Comparison of ENCODE assay signal across 8 cellular contexts in the genomic region with DNA sequence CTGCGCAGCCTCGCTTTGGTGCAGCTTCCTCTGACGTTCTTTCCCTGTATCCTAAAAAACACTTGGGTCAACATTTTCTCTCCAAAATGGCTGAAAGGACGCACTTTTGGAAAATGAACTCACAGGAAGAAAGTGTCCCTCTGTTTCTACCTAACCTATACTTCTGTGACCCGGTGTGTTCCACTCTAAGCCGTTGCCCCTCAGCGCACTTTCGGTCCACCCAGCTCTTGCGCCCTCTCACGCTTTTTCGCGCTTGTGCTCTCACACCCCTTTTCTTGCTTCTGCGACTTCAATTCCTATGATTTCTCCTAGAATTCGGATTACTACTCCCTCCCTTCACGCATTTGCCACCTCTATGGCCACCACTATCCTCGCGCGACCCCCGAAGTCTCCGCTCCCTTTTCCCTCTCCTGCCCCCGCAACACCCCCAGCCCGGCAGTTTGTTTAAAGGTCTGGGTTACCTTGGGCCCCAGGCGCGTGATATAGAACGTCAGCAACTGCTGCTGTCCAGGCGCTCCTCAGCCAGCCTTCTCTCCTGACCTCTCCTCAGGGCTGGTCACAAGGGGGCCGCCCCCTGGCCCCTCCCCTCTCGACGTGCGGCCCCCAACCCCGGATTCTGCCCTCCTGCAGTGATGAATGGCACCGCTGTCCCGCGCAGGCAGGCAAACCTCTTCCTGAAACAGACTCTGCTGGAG. TPM values are rescaled to one million over a fixed set of nuclear protein-coding genes. Genes with fewer than 3 reads are reported as not detected.
DNase-seq lines count a peak whose midpoint lies in the region; ATAC-seq, FAIRE-seq and TF ChIP-seq lines count a peak whose summit lies in the region.

Gene USP51, minus strand, starts transcription at position 534 of the 695 bp plus-strand sequence. CDS start 909 bp downstream, outside the sequence.

- H3K27me3 Mint-ChIP-seq in CD14-positive monocyte (ENCODE audit: low read depth in 3 of 3) (peaks cover 0 to 2% (median under 1%) of the 10 kb centered on the region in 3 donors), chondrocyte (ENCODE audit: low read depth) (no peaks in the 10 kb centered on the region)

- peak within 1 kb of the TSS; percentile 83 for H3K4me2 ChIP-seq in SU-DHL-6 (ENCODE audit: low read depth, low read length, poor library complexity, severe bottlenecking)

- no peaks in the 10 kb centered on the region for H3K36me3 Mint-ChIP-seq in CD14-positive monocyte
- no peaks in the 10 kb centered on the region for H3K36me3 Mint-ChIP-seq in chondrocyte (ENCODE audit: low read depth)

- no peaks in the 10 kb centered on the region for H3K9me2 ChIP-seq in SU-DHL-6 (replicated peaks; ENCODE audit: insufficient read depth, low read length)

- no peak for DNase-seq in CD14-positive monocyte (ENCODE audit: low spot score)
- DNase-seq in chondrocyte (ENCODE audit: low spot score) = no peak
- peak; percentile 80 for DNase-seq in kidney
- peak; percentile 3 to 23 for DNase-seq in stimulated activated CD4-positive, alpha-beta T cell treated with anti-CD3 and anti-CD28 coated beads, Interleukin-2, amount 100 ng/mL, for 24 hours
- no peak for DNase-seq in NCI-H2171 treated with DMSO at 0.1 percent for 48 hours (lab: John Stamatoyannopoulos, UW)

- no peaks in the 10 kb centered on the region for H3K79me2 ChIP-seq in SU-DHL-6 (ENCODE audit: insufficient read depth, low read length)

- H4K20me1 ChIP-seq in SU-DHL-6 (ENCODE audit: low read depth, low read length) = no peaks in the 10 kb centered on the region

- no peaks in the 10 kb centered on the region for H3F3A ChIP-seq in SU-DHL-6 (ENCODE audit: insufficient read depth)

- H3K4me1 Mint-ChIP-seq in CD14-positive monocyte = peaks cover 14% of the 10 kb centered on the region
- peaks cover 6% of the 10 kb centered on the region for H3K4me1 Mint-ChIP-seq in chondrocyte (ENCODE audit: low read depth)

- no peak for FAIRE-seq in kidney (lab: Jason Lieb, UNC)

- H3K4me3 ChIP-seq in SU-DHL-6 (ENCODE audit: insufficient read depth, low read length, poor library complexity, severe bottlenecking) = peak within 1 kb of the TSS; percentile 62
- H3K4me3 ChIP-seq in kidney (ENCODE audit: low read length in 2 of 2) = peak within 1 kb of the TSS; percentile 84 to 92

- H3K27ac ChIP-seq in SU-DHL-6 (ENCODE audit: low read depth, low read length) (peak within 1 kb of the TSS; percentile 63), kidney (ENCODE audit: low read depth in 2 of 2, low read length in 2 of 2) (peak within 1 kb of the TSS; percentile 97 to 98)

- no peaks in the 10 kb centered on the region for H3K27me3 ChIP-seq in SU-DHL-6 (ENCODE audit: low read length)

- H3K27ac Mint-ChIP-seq in CD14-positive monocyte (peak within 1 kb of the TSS; percentile 62 to 90 (median 83)), chondrocyte (ENCODE audit: unreplicated experiment) (peak within 1 kb of the TSS; percentile 96)

- peak within 1 kb of the TSS; percentile 87 for H2AFZ ChIP-seq in SU-DHL-6 (ENCODE audit: low read depth, low read length, severe bottlenecking)

- ATAC-seq in GM19023 (IDR thresholded peaks at IDR 0.05; ENCODE audit: unreplicated experiment) (peak; percentile 47), HG03175 (IDR thresholded peaks at IDR 0.05; ENCODE audit: unreplicated experiment) (peak; percentile 70)

- H3K9ac ChIP-seq in SU-DHL-6 (ENCODE audit: low read length) (peak within 1 kb of the TSS; percentile 73), kidney (ENCODE audit: low read length in 2 of 2) (peak within 1 kb of the TSS; percentile 85 to 98)

- H3K36me3 ChIP-seq in SU-DHL-6 (ENCODE audit: low read length) (no peaks in the 10 kb centered on the region), kidney (ENCODE audit: control insufficient read depth in 1 of 2, insufficient read depth in 2 of 2, low read length in 2 of 2) (no peaks in the 10 kb centered on the region)

- no peaks in the 10 kb centered on the region for H3K4me1 ChIP-seq in kidney (ENCODE audit: control insufficient read depth in 1 of 2, insufficient read depth in 1 of 2, low read depth in 1 of 2, low read length in 2 of 2)

- no peaks in the 10 kb centered on the region for H3K9me3 ChIP-seq in SU-DHL-6 (ENCODE audit: insufficient read depth, low read length)
- no peaks in the 10 kb centered on the region for H3K9me3 ChIP-seq in kidney (ENCODE audit: control insufficient read depth in 1 of 2, low read length in 2 of 2)

- H3K9me3 Mint-ChIP-seq in CD14-positive monocyte (peaks cover 0 to 3% (median 0%) of the 10 kb centered on the region in 7 donors), chondrocyte (ENCODE audit: low read depth) (peaks cover 4% of the 10 kb centered on the region)

- TF ChIP-seq CTCF in CD14-positive monocyte (IDR thresholded peaks at IDR 0.05) = no peak
- TF ChIP-seq CTCF in SU-DHL-6 (IDR thresholded peaks at IDR 0.05; ENCODE audit: insufficient read depth, low read length, poor library complexity, severe bottlenecking) = no peak
- peak; percentile 57 for TF ChIP-seq CTCF in chondrocyte (IDR thresholded peaks at IDR 0.05)
- no peak for TF ChIP-seq CTCF in kidney (IDR thresholded peaks at IDR 0.05; ENCODE audit: borderline replicate concordance, extremely low read depth, insufficient read depth)

- H3K4me3 Mint-ChIP-seq in CD14-positive monocyte (peak within 1 kb of the TSS; percentile 92 to 94), chondrocyte (ENCODE audit: unreplicated experiment) (peak within 1 kb of the TSS; percentile 85)

- intact Hi-C loops in CD14-positive monocyte (cut with micrococcal nuclease) (no loop called here), kidney (cut with DNase I) (no loop called here)

RNA-seq across cellular contexts. Expression of gene USP51, which starts in this region (rescaled TPM):
- under 1 TPM in 1 of 2 donors, not detected in 1; 0.18 TPM for polyA plus RNA-seq in CD14-positive monocyte
- total RNA-seq in chondrocyte = 1.0 to 2.0 TPM (median 1.1 TPM) in 3 replicates
- 4.6 TPM for total RNA-seq in kidney
- polyA plus RNA-seq in kidney (ENCODE audit: insufficient read depth, low read depth, low replicate concordance) = 3.4 TPM

Comparison
In these comparisons a context has a peak if more than half of its experiments do, and no peak if none do; other contexts are left out.
1. DNase-seq: peak in kidney (single experiment) and stimulated activated CD4-positive, alpha-beta T cell treated with anti-CD3 and anti-CD28 coated beads, Interleukin-2, amount 100 ng/mL, for 24 hours (2 of 2); none in CD14-positive monocyte (single experiment), chondrocyte (single experiment) and NCI-H2171 treated with DMSO at 0.1 percent for 48 hours (single experiment).